Comparison of ENCODE assay signal across 1 cellular context in the genomic region with DNA sequence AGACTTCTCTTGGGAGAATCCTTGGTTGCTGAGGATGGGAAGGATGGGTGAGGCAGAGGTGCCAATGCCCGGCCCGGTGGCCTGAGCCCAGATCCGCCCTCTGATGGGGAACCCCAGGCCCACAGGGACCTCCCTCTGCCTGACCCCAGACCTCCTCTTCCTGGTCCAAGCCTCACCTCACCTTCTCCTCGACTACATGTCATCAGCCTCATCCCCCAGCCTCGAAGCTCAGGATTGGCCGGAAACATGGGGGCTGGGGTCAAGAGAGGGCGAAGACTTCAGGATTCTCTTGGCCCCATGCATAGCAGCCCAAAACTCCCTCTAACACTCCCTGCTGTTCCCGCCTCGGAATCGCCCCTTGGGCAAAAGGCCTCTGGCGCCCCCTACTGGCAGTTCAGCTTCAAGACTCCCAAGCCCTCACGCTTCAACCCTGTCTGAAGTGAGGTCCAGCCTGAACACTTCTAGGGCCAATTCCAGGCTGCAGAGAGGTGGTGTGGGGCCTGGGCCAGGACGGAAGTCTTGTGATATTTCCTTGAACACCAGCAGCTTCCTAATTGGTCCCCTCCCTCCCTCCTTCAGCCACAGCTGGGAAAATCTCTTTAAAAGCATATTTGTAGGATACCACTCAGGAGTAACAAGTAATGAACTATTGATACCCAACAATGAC.
TF ChIP-seq lines count a peak whose summit lies in the region.

No MANE protein-coding gene starts in this region.

TF ChIP-seq in HepG2, 621 proteins besides CTCF, POLR2A, EP300 and RAD21 (continues in another document):
- TF ChIP-seq, protein P1, sequence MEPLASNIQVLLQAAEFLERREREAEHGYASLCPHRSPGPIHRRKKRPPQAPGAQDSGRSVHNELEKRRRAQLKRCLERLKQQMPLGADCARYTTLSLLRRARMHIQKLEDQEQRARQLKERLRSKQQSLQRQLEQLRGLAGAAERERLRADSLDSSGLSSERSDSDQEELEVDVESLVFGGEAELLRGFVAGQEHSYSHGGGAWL (CRISPR knock-in tag; IDR thresholded peaks at IDR 0.05): peak; percentile 47; the same call in 1 of the 2 replicates
- TF ChIP-seq BORCS8-MEF2B (CRISPR knock-in tag; IDR thresholded peaks at IDR 0.05) (peak; percentile 86), ZFP36L2 (CRISPR knock-in tag; IDR thresholded peaks at IDR 0.05) (peak; percentile 38; the same call in 1 of the 2 replicates), POLR2AphosphoS2 (IDR thresholded peaks at IDR 0.05; ENCODE audit: low read depth, low read length) (no peak), MEF2D (CRISPR knock-in tag; IDR thresholded peaks at IDR 0.05) (0 out of 2 replicates have a peak, but pooled peaks have one; percentile 25), ZNF12 (CRISPR knock-in tag; IDR thresholded peaks at IDR 0.05) (peak; percentile 8; the same call in 1 of the 2 replicates), KDM2A (CRISPR knock-in tag; IDR thresholded peaks at IDR 0.05; ENCODE audit: borderline replicate concordance, low read depth) (peak; percentile 79), ZKSCAN1 (IDR thresholded peaks at IDR 0.05; ENCODE audit: low read length) (peak; percentile 63; the same call in 1 of the 2 replicates), RXRB (CRISPR knock-in tag; IDR thresholded peaks at IDR 0.05; ENCODE audit: borderline replicate concordance) (peak; percentile 21; the same call in 1 of the 2 replicates), SALL2 (CRISPR knock-in tag; IDR thresholded peaks at IDR 0.05) (no peak), SNRNP70 (IDR thresholded peaks at IDR 0.05; ENCODE audit: low read depth, low read length) (no peak), SOX5 (CRISPR knock-in tag; IDR thresholded peaks at IDR 0.05; ENCODE audit: borderline replicate concordance) (0 out of 2 replicates have a peak, but pooled peaks have one; percentile 31), ZNF619 (CRISPR knock-in tag; IDR thresholded peaks at IDR 0.05) (0 out of 2 replicates have a peak, but pooled peaks have one; percentile 61), FOSL2 (CRISPR knock-in tag; IDR thresholded peaks at IDR 0.05) (peak; percentile 36; the same call in 1 of the 2 replicates), SOX13 (IDR thresholded peaks at IDR 0.05) (no peak), SOX13 (CRISPR knock-in tag; conservative IDR thresholded peaks at IDR 0.05 in 1 of 2, IDR thresholded peaks at IDR 0.05 in 1 of 2) (0 out of 4 replicates have a peak, but pooled peaks of 1 of the 2 experiments have one; percentile 15), DNMT3B (CRISPR knock-in tag; conservative IDR thresholded peaks at IDR 0.05) (no peak), SMARCE1 (IDR thresholded peaks at IDR 0.05; ENCODE audit: borderline replicate concordance) (no peak), SUZ12 (IDR thresholded peaks at IDR 0.05; ENCODE audit: low read depth, low read length) (peak; percentile 30; the same call in 1 of the 2 replicates), SAP130 (CRISPR knock-in tag; IDR thresholded peaks at IDR 0.05; ENCODE audit: low read depth) (peak; percentile 24; the same call in 1 of the 2 replicates), LCORL (IDR thresholded peaks at IDR 0.05) (no peak), LCORL (CRISPR knock-in tag; IDR thresholded peaks at IDR 0.05) (peak; percentile 88), MYNN (CRISPR knock-in tag; IDR thresholded peaks at IDR 0.05; ENCODE audit: low read depth) (no peak), ZBTB7B (CRISPR knock-in tag; IDR thresholded peaks at IDR 0.05) (no peak), YY1 (IDR thresholded peaks at IDR 0.05; ENCODE audit: insufficient read depth, insufficient replicate concordance, low read depth, low read length) (peak; percentile 55), TARDBP (CRISPR knock-in tag; IDR thresholded peaks at IDR 0.05) (peak; percentile 73)
- TF ChIP-seq, protein P2, sequence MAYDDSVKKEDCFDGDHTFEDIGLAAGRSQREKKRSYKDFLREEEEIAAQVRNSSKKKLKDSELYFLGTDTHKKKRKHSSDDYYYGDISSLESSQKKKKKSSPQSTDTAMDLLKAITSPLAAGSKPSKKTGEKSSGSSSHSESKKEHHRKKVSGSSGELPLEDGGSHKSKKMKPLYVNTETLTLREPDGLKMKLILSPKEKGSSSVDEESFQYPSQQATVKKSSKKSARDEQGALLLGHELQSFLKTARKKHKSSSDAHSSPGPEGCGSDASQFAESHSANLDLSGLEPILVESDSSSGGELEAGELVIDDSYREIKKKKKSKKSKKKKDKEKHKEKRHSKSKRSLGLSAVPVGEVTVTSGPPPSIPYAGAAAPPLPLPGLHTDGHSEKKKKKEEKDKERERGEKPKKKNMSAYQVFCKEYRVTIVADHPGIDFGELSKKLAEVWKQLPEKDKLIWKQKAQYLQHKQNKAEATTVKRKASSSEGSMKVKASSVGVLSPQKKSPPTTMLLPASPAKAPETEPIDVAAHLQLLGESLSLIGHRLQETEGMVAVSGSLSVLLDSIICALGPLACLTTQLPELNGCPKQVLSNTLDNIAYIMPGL (CRISPR knock-in tag; IDR thresholded peaks at IDR 0.05; ENCODE audit: borderline replicate concordance in 1 of 2, low read depth in 1 of 2): peak; percentile 65 to 73; a peak in 3 of 4 replicates
- TF ChIP-seq, protein P3, sequence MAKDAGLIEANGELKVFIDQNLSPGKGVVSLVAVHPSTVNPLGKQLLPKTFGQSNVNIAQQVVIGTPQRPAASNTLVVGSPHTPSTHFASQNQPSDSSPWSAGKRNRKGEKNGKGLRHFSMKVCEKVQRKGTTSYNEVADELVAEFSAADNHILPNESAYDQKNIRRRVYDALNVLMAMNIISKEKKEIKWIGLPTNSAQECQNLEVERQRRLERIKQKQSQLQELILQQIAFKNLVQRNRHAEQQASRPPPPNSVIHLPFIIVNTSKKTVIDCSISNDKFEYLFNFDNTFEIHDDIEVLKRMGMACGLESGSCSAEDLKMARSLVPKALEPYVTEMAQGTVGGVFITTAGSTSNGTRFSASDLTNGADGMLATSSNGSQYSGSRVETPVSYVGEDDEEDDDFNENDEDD (CRISPR knock-in tag; IDR thresholded peaks at IDR 0.05; ENCODE audit: borderline replicate concordance): peak; percentile 78; the same call in 1 of the 2 replicates
- TF ChIP-seq, protein P4, sequence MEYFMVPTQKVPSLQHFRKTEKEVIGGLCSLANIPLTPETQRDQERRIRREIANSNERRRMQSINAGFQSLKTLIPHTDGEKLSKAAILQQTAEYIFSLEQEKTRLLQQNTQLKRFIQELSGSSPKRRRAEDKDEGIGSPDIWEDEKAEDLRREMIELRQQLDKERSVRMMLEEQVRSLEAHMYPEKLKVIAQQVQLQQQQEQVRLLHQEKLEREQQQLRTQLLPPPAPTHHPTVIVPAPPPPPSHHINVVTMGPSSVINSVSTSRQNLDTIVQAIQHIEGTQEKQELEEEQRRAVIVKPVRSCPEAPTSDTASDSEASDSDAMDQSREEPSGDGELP (IDR thresholded peaks at IDR 0.05; ENCODE audit: borderline replicate concordance, low read depth): no peak
- TF ChIP-seq, protein P5, sequence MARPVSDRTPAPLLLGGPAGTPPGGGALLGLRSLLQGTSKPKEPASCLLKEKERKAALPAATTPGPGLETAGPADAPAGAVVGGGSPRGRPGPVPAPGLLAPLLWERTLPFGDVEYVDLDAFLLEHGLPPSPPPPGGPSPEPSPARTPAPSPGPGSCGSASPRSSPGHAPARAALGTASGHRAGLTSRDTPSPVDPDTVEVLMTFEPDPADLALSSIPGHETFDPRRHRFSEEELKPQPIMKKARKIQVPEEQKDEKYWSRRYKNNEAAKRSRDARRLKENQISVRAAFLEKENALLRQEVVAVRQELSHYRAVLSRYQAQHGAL (CRISPR knock-in tag; IDR thresholded peaks at IDR 0.05; ENCODE audit: not compliant biosample characterization): no peak
- TF ChIP-seq, protein P6, sequence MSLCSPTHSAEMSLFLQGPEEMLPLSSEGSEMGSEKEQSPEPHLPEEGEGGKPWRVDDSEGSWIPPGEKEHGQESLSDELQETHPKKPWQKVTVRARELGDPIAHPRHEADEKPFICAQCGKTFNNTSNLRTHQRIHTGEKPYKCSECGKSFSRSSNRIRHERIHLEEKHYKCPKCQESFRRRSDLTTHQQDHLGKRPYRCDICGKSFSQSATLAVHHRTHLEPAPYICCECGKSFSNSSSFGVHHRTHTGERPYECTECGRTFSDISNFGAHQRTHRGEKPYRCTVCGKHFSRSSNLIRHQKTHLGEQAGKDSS (CRISPR knock-in tag; IDR thresholded peaks at IDR 0.05; ENCODE audit: borderline replicate concordance, low read depth): peak; percentile 90; the same call in 1 of the 2 replicates
- TF ChIP-seq, protein P7, sequence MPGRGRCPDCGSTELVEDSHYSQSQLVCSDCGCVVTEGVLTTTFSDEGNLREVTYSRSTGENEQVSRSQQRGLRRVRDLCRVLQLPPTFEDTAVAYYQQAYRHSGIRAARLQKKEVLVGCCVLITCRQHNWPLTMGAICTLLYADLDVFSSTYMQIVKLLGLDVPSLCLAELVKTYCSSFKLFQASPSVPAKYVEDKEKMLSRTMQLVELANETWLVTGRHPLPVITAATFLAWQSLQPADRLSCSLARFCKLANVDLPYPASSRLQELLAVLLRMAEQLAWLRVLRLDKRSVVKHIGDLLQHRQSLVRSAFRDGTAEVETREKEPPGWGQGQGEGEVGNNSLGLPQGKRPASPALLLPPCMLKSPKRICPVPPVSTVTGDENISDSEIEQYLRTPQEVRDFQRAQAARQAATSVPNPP (CRISPR knock-in tag; IDR thresholded peaks at IDR 0.05): no peak
- TF ChIP-seq, protein P8, sequence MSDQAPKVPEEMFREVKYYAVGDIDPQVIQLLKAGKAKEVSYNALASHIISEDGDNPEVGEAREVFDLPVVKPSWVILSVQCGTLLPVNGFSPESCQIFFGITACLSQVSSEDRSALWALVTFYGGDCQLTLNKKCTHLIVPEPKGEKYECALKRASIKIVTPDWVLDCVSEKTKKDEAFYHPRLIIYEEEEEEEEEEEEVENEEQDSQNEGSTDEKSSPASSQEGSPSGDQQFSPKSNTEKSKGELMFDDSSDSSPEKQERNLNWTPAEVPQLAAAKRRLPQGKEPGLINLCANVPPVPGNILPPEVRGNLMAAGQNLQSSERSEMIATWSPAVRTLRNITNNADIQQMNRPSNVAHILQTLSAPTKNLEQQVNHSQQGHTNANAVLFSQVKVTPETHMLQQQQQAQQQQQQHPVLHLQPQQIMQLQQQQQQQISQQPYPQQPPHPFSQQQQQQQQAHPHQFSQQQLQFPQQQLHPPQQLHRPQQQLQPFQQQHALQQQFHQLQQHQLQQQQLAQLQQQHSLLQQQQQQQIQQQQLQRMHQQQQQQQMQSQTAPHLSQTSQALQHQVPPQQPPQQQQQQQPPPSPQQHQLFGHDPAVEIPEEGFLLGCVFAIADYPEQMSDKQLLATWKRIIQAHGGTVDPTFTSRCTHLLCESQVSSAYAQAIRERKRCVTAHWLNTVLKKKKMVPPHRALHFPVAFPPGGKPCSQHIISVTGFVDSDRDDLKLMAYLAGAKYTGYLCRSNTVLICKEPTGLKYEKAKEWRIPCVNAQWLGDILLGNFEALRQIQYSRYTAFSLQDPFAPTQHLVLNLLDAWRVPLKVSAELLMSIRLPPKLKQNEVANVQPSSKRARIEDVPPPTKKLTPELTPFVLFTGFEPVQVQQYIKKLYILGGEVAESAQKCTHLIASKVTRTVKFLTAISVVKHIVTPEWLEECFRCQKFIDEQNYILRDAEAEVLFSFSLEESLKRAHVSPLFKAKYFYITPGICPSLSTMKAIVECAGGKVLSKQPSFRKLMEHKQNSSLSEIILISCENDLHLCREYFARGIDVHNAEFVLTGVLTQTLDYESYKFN (CRISPR knock-in tag; conservative IDR thresholded peaks at IDR 0.05): 0 out of 2 replicates have a peak, but pooled peaks have one; percentile 27
- TF ChIP-seq, protein P9, sequence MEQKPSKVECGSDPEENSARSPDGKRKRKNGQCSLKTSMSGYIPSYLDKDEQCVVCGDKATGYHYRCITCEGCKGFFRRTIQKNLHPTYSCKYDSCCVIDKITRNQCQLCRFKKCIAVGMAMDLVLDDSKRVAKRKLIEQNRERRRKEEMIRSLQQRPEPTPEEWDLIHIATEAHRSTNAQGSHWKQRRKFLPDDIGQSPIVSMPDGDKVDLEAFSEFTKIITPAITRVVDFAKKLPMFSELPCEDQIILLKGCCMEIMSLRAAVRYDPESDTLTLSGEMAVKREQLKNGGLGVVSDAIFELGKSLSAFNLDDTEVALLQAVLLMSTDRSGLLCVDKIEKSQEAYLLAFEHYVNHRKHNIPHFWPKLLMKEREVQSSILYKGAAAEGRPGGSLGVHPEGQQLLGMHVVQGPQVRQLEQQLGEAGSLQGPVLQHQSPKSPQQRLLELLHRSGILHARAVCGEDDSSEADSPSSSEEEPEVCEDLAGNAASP (CRISPR knock-in tag; IDR thresholded peaks at IDR 0.05; ENCODE audit: borderline replicate concordance): 0 out of 2 replicates have a peak, but pooled peaks have one; percentile 34
- TF ChIP-seq, protein P10, sequence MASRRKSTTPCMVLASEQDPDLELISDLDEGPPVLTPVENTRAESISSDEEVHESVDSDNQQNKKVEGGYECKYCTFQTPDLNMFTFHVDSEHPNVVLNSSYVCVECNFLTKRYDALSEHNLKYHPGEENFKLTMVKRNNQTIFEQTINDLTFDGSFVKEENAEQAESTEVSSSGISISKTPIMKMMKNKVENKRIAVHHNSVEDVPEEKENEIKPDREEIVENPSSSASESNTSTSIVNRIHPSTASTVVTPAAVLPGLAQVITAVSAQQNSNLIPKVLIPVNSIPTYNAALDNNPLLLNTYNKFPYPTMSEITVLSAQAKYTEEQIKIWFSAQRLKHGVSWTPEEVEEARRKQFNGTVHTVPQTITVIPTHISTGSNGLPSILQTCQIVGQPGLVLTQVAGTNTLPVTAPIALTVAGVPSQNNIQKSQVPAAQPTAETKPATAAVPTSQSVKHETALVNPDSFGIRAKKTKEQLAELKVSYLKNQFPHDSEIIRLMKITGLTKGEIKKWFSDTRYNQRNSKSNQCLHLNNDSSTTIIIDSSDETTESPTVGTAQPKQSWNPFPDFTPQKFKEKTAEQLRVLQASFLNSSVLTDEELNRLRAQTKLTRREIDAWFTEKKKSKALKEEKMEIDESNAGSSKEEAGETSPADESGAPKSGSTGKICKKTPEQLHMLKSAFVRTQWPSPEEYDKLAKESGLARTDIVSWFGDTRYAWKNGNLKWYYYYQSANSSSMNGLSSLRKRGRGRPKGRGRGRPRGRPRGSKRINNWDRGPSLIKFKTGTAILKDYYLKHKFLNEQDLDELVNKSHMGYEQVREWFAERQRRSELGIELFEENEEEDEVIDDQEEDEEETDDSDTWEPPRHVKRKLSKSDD (CRISPR knock-in tag; IDR thresholded peaks at IDR 0.05; ENCODE audit: low read depth): 0 out of 2 replicates have a peak, but pooled peaks have one; percentile 36
- TF ChIP-seq, protein P11, sequence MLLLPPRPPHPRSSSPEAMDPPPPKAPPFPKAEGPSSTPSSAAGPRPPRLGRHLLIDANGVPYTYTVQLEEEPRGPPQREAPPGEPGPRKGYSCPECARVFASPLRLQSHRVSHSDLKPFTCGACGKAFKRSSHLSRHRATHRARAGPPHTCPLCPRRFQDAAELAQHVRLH (CRISPR knock-in tag; IDR thresholded peaks at IDR 0.05; ENCODE audit: borderline replicate concordance, low read depth): peak; percentile 54; the same call in 1 of the 2 replicates
- TF ChIP-seq, protein P12, sequence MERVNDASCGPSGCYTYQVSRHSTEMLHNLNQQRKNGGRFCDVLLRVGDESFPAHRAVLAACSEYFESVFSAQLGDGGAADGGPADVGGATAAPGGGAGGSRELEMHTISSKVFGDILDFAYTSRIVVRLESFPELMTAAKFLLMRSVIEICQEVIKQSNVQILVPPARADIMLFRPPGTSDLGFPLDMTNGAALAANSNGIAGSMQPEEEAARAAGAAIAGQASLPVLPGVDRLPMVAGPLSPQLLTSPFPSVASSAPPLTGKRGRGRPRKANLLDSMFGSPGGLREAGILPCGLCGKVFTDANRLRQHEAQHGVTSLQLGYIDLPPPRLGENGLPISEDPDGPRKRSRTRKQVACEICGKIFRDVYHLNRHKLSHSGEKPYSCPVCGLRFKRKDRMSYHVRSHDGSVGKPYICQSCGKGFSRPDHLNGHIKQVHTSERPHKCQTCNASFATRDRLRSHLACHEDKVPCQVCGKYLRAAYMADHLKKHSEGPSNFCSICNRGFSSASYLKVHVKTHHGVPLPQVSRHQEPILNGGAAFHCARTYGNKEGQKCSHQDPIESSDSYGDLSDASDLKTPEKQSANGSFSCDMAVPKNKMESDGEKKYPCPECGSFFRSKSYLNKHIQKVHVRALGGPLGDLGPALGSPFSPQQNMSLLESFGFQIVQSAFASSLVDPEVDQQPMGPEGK (CRISPR knock-in tag; IDR thresholded peaks at IDR 0.05): peak; percentile 38
